Comparison of ENCODE assay signal across 21 cellular contexts in genomic region chr4:95537181-95537580, GRCh38. TPM values are rescaled to one million over a fixed set of nuclear protein-coding genes. Genes with fewer than 3 reads are reported as not detected.
DNase-seq lines count a peak whose midpoint lies in the region; ATAC-seq and TF ChIP-seq lines count a peak whose summit lies in the region.
"Had no signal": no experiment of that assay in that cellular context is flagged by ENCODE, and none has a peak within 500 bp of the region (broad histone marks: within the 10 kb centered on the region; RNA-seq: fewer than 3 reads in every experiment).

No MANE protein-coding gene starts in this region.

- CTCF ChIA-PET in PC-9 (lab: Charles Lee), result no interaction called here

- POLR2A ChIA-PET in PC-9 (lab: Charles Lee; ENCODE audit: unreplicated experiment), result no interaction called here

- DNase-seq in NCI-H82 treated with DMSO at 0.1 percent for 48 hours (lab: John Stamatoyannopoulos, UW; ENCODE audit: unreplicated experiment), result peak; percentile 93
- peak; percentile 32 to 54 for DNase-seq in cardiac fibroblast (ENCODE audit: low read depth in 2 of 2)
- peak; percentile 30 for DNase-seq in kidney glomerular epithelial cell (lab: John Stamatoyannopoulos, UW)
- DNase-seq in superior temporal gyrus (ENCODE audit: extremely low spot score), result peak; percentile 80
- DNase-seq in mucosa of descending colon, result no peak
- DNase-seq in effector memory CD4-positive, alpha-beta T cell, result no peak
- no peak for DNase-seq in PC-9
- no peak for DNase-seq in NCI-H526 treated with DMSO at 0.1 percent for 48 hours (lab: John Stamatoyannopoulos, UW)
- DNase-seq: activated B cell treated with CpG ODN at 0.5 μM for 24 hours; activated CD8-positive, alpha-beta T cell treated with anti-CD3 and anti-CD28 coated beads, Interleukin-2, amount 10 ng/mL, durations not matched to agents 7 days and 5 days; activated naive CD8-positive, alpha-beta T cell treated with anti-CD3 and anti-CD28 coated beads, Interleukin-2, amount 10 ng/mL, durations not matched to agents 7 days and 5 days; activated T-cell treated with anti-CD3 and anti-CD28 coated beads, Interleukin-2, amount 50 U/mL, for 4 hours; effector memory CD8-positive, alpha-beta T cell; EL; H9; MV-4-11; NCI-H187 treated with DMSO at 0.1 percent for 48 hours; stimulated activated naive CD8-positive, alpha-beta T cell treated with anti-CD3 and anti-CD28 coated beads, Interleukin-15, amount 100 ng/mL, for 72 hours had no signal

- no peak overlapping the region for H2AFZ ChIP-seq in PC-9

- no peaks in the 10 kb centered on the region for H3K79me2 ChIP-seq in PC-9 (ENCODE audit: low read depth)

- H3K4me3 ChIP-seq in cardiac fibroblast (replicated peaks in 1 of 2; ENCODE audit: low read depth in 2 of 2, low read length in 2 of 2) (peak overlapping the region in 1 of 2 donors; percentile 13), mucosa of descending colon (no peak overlapping the region), PC-9 (no peak overlapping the region)
- no peak overlapping the region for H3K4me3 ChIP-seq in effector memory CD4-positive, alpha-beta T cell (ENCODE audit: insufficient read depth, low read depth, low read length, poor library complexity, severe bottlenecking)
- H3K4me3 ChIP-seq: K562 had no signal

- H3K4me1 ChIP-seq in mucosa of descending colon (ENCODE audit: low read depth) (no peaks in the 10 kb centered on the region), PC-9 (replicated peaks; ENCODE audit: insufficient read depth) (no peaks in the 10 kb centered on the region)
- no peaks in the 10 kb centered on the region for H3K4me1 ChIP-seq in effector memory CD4-positive, alpha-beta T cell (ENCODE audit: control insufficient read depth, insufficient read depth, low read length, poor library complexity, severe bottlenecking)

- no peak for TF ChIP-seq CTCF in cardiac fibroblast (IDR thresholded peaks at IDR 0.05; ENCODE audit: low read depth, low read length)
- no peak for TF ChIP-seq CTCF in mucosa of descending colon (IDR thresholded peaks at IDR 0.05)
- TF ChIP-seq CTCF in PC-9 (conservative IDR thresholded peaks at IDR 0.05), result no peak

- H3F3A ChIP-seq in PC-9 (ENCODE audit: insufficient read depth, low read depth), result no peaks in the 10 kb centered on the region

- no peak overlapping the region for H3K4me2 ChIP-seq in PC-9

- ATAC-seq in mucosa of descending colon, result no peak
- ATAC-seq: activated CD8-positive, alpha-beta T cell treated with anti-CD3 and anti-CD28 coated beads, Interleukin-2, amount 10 ng/mL, durations not matched to agents 7 days and 5 days; activated T-cell treated with anti-CD3 and anti-CD28 coated beads, Interleukin-2, amount 50 U/mL, for 4 hours; effector memory CD8-positive, alpha-beta T cell; K562; stimulated activated naive CD8-positive, alpha-beta T cell treated with anti-CD3 and anti-CD28 coated beads, Interleukin-15, amount 100 ng/mL, for 72 hours had no signal

- intact Hi-C loops in mucosa of descending colon (cut with DNase I, micrococcal nuclease) (no loop called here), PC-9 (cut with micrococcal nuclease; ENCODE audit: unreplicated experiment) (no loop called here)

- BruUV-seq in PC-9 (replicated peaks; lab: Mats Ljungman, UMichigan), result no TSS peak

- no peaks in the 10 kb centered on the region for H3K9me2 ChIP-seq in PC-9 (ENCODE audit: insufficient read depth)

- H3K36me3 ChIP-seq in mucosa of descending colon (ENCODE audit: low read depth), result no peaks in the 10 kb centered on the region
- no peaks in the 10 kb centered on the region for H3K36me3 ChIP-seq in effector memory CD4-positive, alpha-beta T cell (ENCODE audit: control insufficient read depth, insufficient read depth, low read length)
- no peaks in the 10 kb centered on the region for H3K36me3 ChIP-seq in PC-9 (ENCODE audit: low read depth)

- H4K20me1 ChIP-seq in PC-9 (ENCODE audit: insufficient read depth), result no peaks in the 10 kb centered on the region

- no peaks in the 10 kb centered on the region for H3K9me3 ChIP-seq in mucosa of descending colon
- no peaks in the 10 kb centered on the region for H3K9me3 ChIP-seq in effector memory CD4-positive, alpha-beta T cell (ENCODE audit: control insufficient read depth, low read length)
- no peaks in the 10 kb centered on the region for H3K9me3 ChIP-seq in PC-9 (ENCODE audit: insufficient read depth, low read depth)

- no peak overlapping the region for H3K27ac ChIP-seq in effector memory CD4-positive, alpha-beta T cell (ENCODE audit: insufficient read depth, low read length, poor library complexity, severe bottlenecking)
- no peak overlapping the region for H3K27ac ChIP-seq in PC-9

- H3K27me3 ChIP-seq in effector memory CD4-positive, alpha-beta T cell (replicated peaks; ENCODE audit: control insufficient read depth, insufficient read depth, low read length, poor library complexity, severe bottlenecking), result no peaks in the 10 kb centered on the region
- no peaks in the 10 kb centered on the region for H3K27me3 ChIP-seq in PC-9 (ENCODE audit: insufficient read depth, low read depth)

RNA-seq across cellular contexts. Expression of gene UNC5C, which starts 11.6 kb away (rescaled TPM):
- total RNA-seq in mucosa of descending colon (1 to 10 TPM; 3.1 to 7.2 (median 4.6) TPM), PC-9 (2021) (not detected in 2 replicates)
- total RNA-seq: activated B cell treated with CpG ODN at 0.5 μM for 24 hours; activated CD8-positive, alpha-beta T cell treated with anti-CD3 and anti-CD28 coated beads, Interleukin-2, amount 10 ng/mL, durations not matched to agents 7 days and 5 days; activated naive CD8-positive, alpha-beta T cell treated with anti-CD3 and anti-CD28 coated beads, Interleukin-2, amount 10 ng/mL, durations not matched to agents 7 days and 5 days; bronchial epithelial cell; H9; T-helper 1 cell treated with Interleukin-12 subunit alpha and Interleukin-12 subunit beta and Interleukin-4 antibody, amounts not matched to agents 30 ng/mL and 1 ng/mL, for 36 hours had no signal

Comparison
In these comparisons a context has a peak if more than half of its experiments do, and no peak if none do; other contexts are left out.
1. DNase-seq: peak in NCI-H82 treated with DMSO at 0.1 percent for 48 hours (single experiment), cardiac fibroblast (2 of 2), kidney glomerular epithelial cell (single experiment) and superior temporal gyrus (single experiment); none in mucosa of descending colon (0 of 3), effector memory CD4-positive, alpha-beta T cell (0 of 3), PC-9 (0 of 2) and NCI-H526 treated with DMSO at 0.1 percent for 48 hours (single experiment).